In the genomic region with DNA sequence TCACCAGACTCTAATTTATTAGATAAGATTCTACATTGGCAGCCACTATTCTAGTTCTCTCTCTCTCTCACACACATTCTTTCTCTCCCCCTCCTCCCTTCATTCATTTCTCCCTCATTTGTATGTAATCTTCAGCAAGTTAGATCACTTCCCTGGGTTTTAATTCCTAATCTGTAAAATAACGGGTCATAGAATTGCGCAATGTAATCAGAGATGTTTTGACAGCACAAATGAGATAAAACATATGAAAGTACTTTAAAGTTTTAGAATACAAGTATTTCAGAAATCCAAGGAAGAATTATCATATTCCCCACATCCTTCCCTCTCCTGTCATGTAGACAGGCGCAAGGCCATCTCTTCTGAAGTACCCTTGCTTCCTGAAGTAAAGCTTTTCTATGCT, we compare ENCODE assay signal across 27 cellular contexts. TPM values are rescaled to one million over a fixed set of nuclear protein-coding genes. Genes with fewer than 3 reads are reported as not detected.
"Had no signal": no experiment of that assay in that cellular context is flagged by ENCODE, and none has a peak within 500 bp of the region (broad histone marks: within the 10 kb centered on the region; RNA-seq: fewer than 3 reads in every experiment).

No MANE protein-coding gene starts in this region.

- H3K27me3 Mint-ChIP-seq: activated naive CD8-positive, alpha-beta T cell treated with anti-CD3 and anti-CD28 coated beads for 36 hours had no signal

- H3K27ac ChIP-seq: SK-N-MC had no signal

- DNase-seq: activated B cell treated with CpG ODN at 0.5 μM for 24 hours; activated CD4-positive, alpha-beta memory T cell treated with anti-CD3 and anti-CD28 coated beads for 36 hours; activated CD4-positive, alpha-beta T cell treated with anti-CD3 and anti-CD28 coated beads for 1 hour; activated CD4-positive, alpha-beta T cell treated with anti-CD3 and anti-CD28 coated beads, Interleukin-2, amount 10 ng/mL, durations not matched to agents 7 days and 5 days; activated CD8-positive, alpha-beta memory T cell treated with anti-CD3 and anti-CD28 coated beads for 24 hours; activated gamma-delta T cell treated with Interleukin-2 at 50 U/mL for 16 hours; activated naive CD4-positive, alpha-beta T cell treated with anti-CD3 and anti-CD28 coated beads, Interleukin-2, amount 10 ng/mL, durations not matched to agents 7 days and 5 days; activated naive CD8-positive, alpha-beta T cell treated with anti-CD3 and anti-CD28 coated beads for 36 hours; activated T-cell treated with anti-CD3 and anti-CD28 coated beads, Interleukin-2, amount 50 U/mL, for 4 hours; anterior cingulate cortex; cerebellar nuclear complex; Kasumi-1; NCI-H1048; NCI-H1930; NCI-H2107; NCI-H2171 treated with DMSO at 0.1 percent for 48 hours; NCI-H226; NCI-H526 treated with DMSO at 0.1 percent for 48 hours; NCI-H82; RPMI8226; T-cell; T-helper 2 cell; T1000 had no signal

- H3K36me3 Mint-ChIP-seq: activated naive CD4-positive, alpha-beta T cell treated with anti-CD3 and anti-CD28 coated beads, Interleukin-2, amount 10 ng/mL, durations not matched to agents 7 days and 5 days; activated naive CD8-positive, alpha-beta T cell treated with anti-CD3 and anti-CD28 coated beads for 36 hours had no signal

- H3K27ac Mint-ChIP-seq: activated B cell treated with CpG ODN at 0.5 μM for 24 hours; activated CD4-positive, alpha-beta memory T cell treated with anti-CD3 and anti-CD28 coated beads for 36 hours; activated CD4-positive, alpha-beta T cell treated with anti-CD3 and anti-CD28 coated beads, Interleukin-2, amount 10 ng/mL, durations not matched to agents 7 days and 5 days; activated naive CD4-positive, alpha-beta T cell treated with anti-CD3 and anti-CD28 coated beads, Interleukin-2, amount 10 ng/mL, durations not matched to agents 7 days and 5 days; activated naive CD8-positive, alpha-beta T cell treated with anti-CD3 and anti-CD28 coated beads for 36 hours; activated T-helper 17 cell treated with anti-CD3 and anti-CD28 coated beads, Interleukin-2, amount 50 U/mL, for 72 hours; T-cell had no signal

- H3K4me3 Mint-ChIP-seq: activated B cell treated with CpG ODN at 0.5 μM for 24 hours; activated CD4-positive, alpha-beta memory T cell treated with anti-CD3 and anti-CD28 coated beads for 36 hours; activated CD4-positive, alpha-beta T cell treated with anti-CD3 and anti-CD28 coated beads, Interleukin-2, amount 10 ng/mL, durations not matched to agents 7 days and 5 days; activated naive CD4-positive, alpha-beta T cell treated with anti-CD3 and anti-CD28 coated beads, Interleukin-2, amount 10 ng/mL, durations not matched to agents 7 days and 5 days; activated naive CD8-positive, alpha-beta T cell treated with anti-CD3 and anti-CD28 coated beads for 36 hours; activated T-cell treated with anti-CD3 and anti-CD28 coated beads, Interleukin-2, amount 50 U/mL, for 4 hours; activated T-helper 17 cell treated with anti-CD3 and anti-CD28 coated beads, Interleukin-2, amount 50 U/mL, for 72 hours; T-cell had no signal

- H3K4me1 Mint-ChIP-seq: activated B cell treated with CpG ODN at 0.5 μM for 24 hours; activated CD4-positive, alpha-beta T cell treated with anti-CD3 and anti-CD28 coated beads, Interleukin-2, amount 10 ng/mL, durations not matched to agents 7 days and 5 days; activated naive CD4-positive, alpha-beta T cell treated with anti-CD3 and anti-CD28 coated beads, Interleukin-2, amount 10 ng/mL, durations not matched to agents 7 days and 5 days; activated naive CD8-positive, alpha-beta T cell treated with anti-CD3 and anti-CD28 coated beads for 36 hours; activated T-helper 17 cell treated with anti-CD3 and anti-CD28 coated beads, Interleukin-2, amount 50 U/mL, for 72 hours; T-cell had no signal

- H3K4me3 ChIP-seq: SK-N-MC had no signal

RNA-seq across cellular contexts. Expression of gene STYK1, which starts 21.7 kb away (rescaled TPM):
- total RNA-seq: activated B cell treated with CpG ODN at 0.5 μM for 24 hours; activated CD4-positive, alpha-beta memory T cell treated with anti-CD3 and anti-CD28 coated beads for 36 hours; OCI-LY7; Right ventricle myocardium inferior had no signal
